9 cellular contexts compared by ENCODE assay signal in the genomic region with DNA sequence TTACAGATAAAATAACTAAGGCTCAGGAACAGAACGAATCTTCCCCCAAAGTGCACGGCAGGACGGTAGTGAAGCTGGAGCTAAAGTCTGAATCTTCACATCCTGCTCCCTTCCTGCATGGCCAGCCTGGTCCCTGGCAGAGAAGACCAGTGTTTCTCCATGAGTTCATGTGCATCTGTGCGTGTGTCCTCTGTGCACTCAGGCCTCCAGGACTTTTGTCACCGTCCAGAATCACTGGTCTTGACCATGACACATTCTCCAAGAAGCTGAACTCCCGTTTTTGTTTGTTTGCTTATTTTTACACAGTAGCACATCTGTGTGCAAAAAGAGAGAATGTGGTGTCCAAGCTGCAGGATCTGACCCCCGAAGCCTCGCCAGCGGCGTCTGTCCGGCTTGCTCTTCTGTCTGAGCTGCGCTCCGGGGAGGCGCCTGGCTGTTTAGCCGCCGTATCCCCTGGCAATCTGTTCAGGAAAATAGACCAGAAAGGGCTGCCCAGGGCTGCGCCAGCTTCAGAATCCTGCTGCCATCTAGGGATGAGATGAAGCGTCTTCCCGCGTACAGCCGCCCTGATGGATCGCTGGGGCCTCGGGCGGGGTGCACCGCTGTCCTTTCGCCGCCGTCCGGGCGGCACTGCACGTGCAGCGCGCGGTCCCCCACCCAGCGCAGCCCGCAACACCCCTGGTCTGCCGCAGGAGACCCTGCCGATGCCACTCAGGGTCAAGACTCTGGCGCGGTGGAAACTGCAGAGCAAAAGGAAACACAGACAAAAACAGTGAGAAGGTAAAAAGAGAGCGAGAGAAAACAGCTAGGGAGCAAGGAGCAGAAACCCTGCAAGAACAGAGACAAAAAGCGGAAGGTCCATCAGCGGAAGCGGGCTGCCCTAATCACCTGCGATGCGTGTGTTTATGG.
A peak's percentile ranks its signal among the peaks of the same experiment; 100 is the strongest.
DNase-seq lines count a peak whose midpoint lies in the region; ATAC-seq, FAIRE-seq and TF ChIP-seq lines count a peak whose summit lies in the region.
"Had no signal": no experiment of that assay in that cellular context is flagged by ENCODE, and none has a peak within 500 bp of the region (broad histone marks: within the 10 kb centered on the region; RNA-seq: fewer than 3 reads in every experiment).

No MANE protein-coding gene starts in this region.

- H3K9me3 Mint-ChIP-seq in astrocyte (ENCODE audit: unreplicated experiment): peaks cover 7% of the 10 kb centered on the region

- peak overlapping the region; percentile 67 for H3K4me3 ChIP-seq in astrocyte (ENCODE audit: insufficient read depth, low read depth, low read length)
- peak overlapping the region; percentile 56 for H3K4me3 ChIP-seq in rectal smooth muscle tissue (ENCODE audit: low read length)

- H2AFZ ChIP-seq in astrocyte (ENCODE audit: low read depth, low read length): peak overlapping the region; percentile 94

- H3K9me3 ChIP-seq in astrocyte (ENCODE audit: insufficient read depth, low read depth, low read length): no peaks in the 10 kb centered on the region

- peak overlapping the region; percentile 78 for H3K9ac ChIP-seq in astrocyte (ENCODE audit: low read length)
- H3K9ac ChIP-seq in rectal smooth muscle tissue (ENCODE audit: low read length): peak overlapping the region; percentile 8

- no peaks in the 10 kb centered on the region for H3K36me3 Mint-ChIP-seq in astrocyte (ENCODE audit: low read depth, unreplicated experiment)
- H3K36me3 Mint-ChIP-seq: naive B cell had no signal

- peaks cover 11% of the 10 kb centered on the region for H3K27me3 Mint-ChIP-seq in astrocyte (ENCODE audit: low read depth, unreplicated experiment)

- FAIRE-seq in astrocyte (lab: Jason Lieb, UNC): no peak

- H3K4me2 ChIP-seq in astrocyte (ENCODE audit: low read length): peak overlapping the region; percentile 95

- H3K27ac Mint-ChIP-seq in astrocyte (ENCODE audit: unreplicated experiment): peak overlapping the region; percentile 5
- H3K27ac Mint-ChIP-seq: naive B cell had no signal

- DNase-seq in DMS53 (lab: John Stamatoyannopoulos, UW): peak; percentile 92
- DNase-seq in NCI-H2081 (lab: John Stamatoyannopoulos, UW): peak; percentile 76 to 84
- DNase-seq in astrocyte (ENCODE audit: low read depth): peak; percentile 54
- DNase-seq in hippocampal formation (lab: John Stamatoyannopoulos, UW): peak; percentile 73
- DNase-seq in GM20000 (ENCODE audit: low spot score): no peak
- DNase-seq: naive B cell had no signal

- H3K4me1 ChIP-seq in astrocyte (ENCODE audit: insufficient read depth, low read length) (peaks cover 13% of the 10 kb centered on the region), rectal smooth muscle tissue (ENCODE audit: control insufficient read depth, insufficient read depth, low read length) (peaks cover 8% of the 10 kb centered on the region)

- H3K36me3 ChIP-seq in astrocyte (ENCODE audit: insufficient read depth, low read length) (no peaks in the 10 kb centered on the region), rectal smooth muscle tissue (ENCODE audit: control insufficient read depth, insufficient read depth, low read length) (no peaks in the 10 kb centered on the region)

- H3K27me3 ChIP-seq in astrocyte (ENCODE audit: insufficient read depth, low read length) (no peaks in the 10 kb centered on the region), rectal smooth muscle tissue (ENCODE audit: control insufficient read depth, insufficient read depth, low read length) (no peaks in the 10 kb centered on the region)

- peaks cover 11% of the 10 kb centered on the region for H3K4me1 Mint-ChIP-seq in astrocyte (ENCODE audit: low read depth, unreplicated experiment)

- peak overlapping the region; percentile 81 for H3K4me3 Mint-ChIP-seq in astrocyte (ENCODE audit: unreplicated experiment)

- H3K27ac ChIP-seq in astrocyte (ENCODE audit: low read depth, low read length) (no peak overlapping the region), rectal smooth muscle tissue (ENCODE audit: low read depth, low read length) (peak overlapping the region; percentile 56)

- no peaks in the 10 kb centered on the region for H3K79me2 ChIP-seq in astrocyte (ENCODE audit: insufficient read depth, low read length)

- H4K20me1 ChIP-seq in astrocyte (ENCODE audit: insufficient read depth, low read length): no peaks in the 10 kb centered on the region

- ATAC-seq in GM18498 (IDR thresholded peaks at IDR 0.05; ENCODE audit: unreplicated experiment): no peak
- ATAC-seq in GM18907 (IDR thresholded peaks at IDR 0.05; ENCODE audit: unreplicated experiment): no peak

- TF ChIP-seq CTCF in astrocyte (IDR thresholded peaks at IDR 0.05; ENCODE audit: insufficient read depth, low read depth, low read length): peak; percentile 22
- TF ChIP-seq CTCF in GM20000 (IDR thresholded peaks at IDR 0.05; ENCODE audit: extremely low read depth, missing control alignments): no peak
